8 cellular contexts compared by ENCODE assay signal in the genomic region with DNA sequence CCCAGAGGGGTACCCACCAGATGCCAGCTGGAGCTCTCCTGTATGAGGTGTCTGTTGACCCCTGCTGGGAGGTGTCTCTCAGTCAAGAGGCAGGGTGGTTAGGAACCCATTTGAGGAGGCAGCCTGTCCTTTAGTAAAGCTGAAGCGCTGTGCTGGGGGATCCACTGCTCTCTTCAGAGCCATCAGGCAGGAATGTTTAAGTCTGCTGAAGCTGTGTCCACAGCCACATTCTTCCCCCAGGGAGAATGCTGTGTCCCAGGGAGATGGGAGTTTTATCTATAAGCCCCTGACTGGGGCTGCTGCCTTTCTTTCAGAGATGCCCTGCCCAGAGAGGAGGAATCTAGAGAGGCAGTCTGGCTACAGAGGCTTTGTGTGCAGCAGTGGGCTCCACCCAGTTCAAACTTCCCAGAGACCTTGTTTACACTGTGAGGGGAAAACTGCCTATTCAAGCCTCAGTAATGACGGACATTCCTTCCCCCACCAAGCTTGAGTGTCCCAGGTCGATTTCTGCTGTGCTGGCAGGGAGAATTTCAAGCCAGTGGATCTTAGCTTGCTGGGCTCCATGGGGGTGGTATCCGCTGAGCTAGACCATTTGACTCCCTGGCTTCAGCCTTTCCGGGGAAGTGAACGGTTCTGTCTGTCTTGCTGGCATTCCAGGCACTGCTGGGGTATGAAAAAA.
DNase-seq lines count a peak whose midpoint lies in the region; ATAC-seq, FAIRE-seq and TF ChIP-seq lines count a peak whose summit lies in the region.
"Not testable (repeated sequence)": the region's sequence is repeated elsewhere in the genome, so short reads cannot be mapped to it uniquely, and the experiment has no call there.

No MANE protein-coding gene starts in this region.

- not testable (repeated sequence) for H3K36me3 Mint-ChIP-seq in Caco-2 (ENCODE audit: insufficient read depth, unreplicated experiment); astrocyte (ENCODE audit: low read depth, unreplicated experiment); endodermal cell (ENCODE audit: low read depth); neural progenitor cell
- peaks cover 20% of the 10 kb centered on the region for H3K36me3 Mint-ChIP-seq in progenitor cell of endocrine pancreas (ENCODE audit: insufficient read depth)

- not testable (repeated sequence) for BruUV-seq in Caco-2 (replicated peaks; lab: Mats Ljungman, UMichigan); HepG2 (replicated peaks; lab: Mats Ljungman, UMichigan)

- H3K27ac ChIP-seq in HUES48 (ENCODE audit: low read depth, low read length) (peak overlapping the region; percentile 35), endodermal cell (ENCODE audit: low read depth, low read length) (peak overlapping the region; percentile 58), HepG2 (ENCODE audit: extremely low read length, insufficient read depth, low read length) (peak overlapping the region; percentile 8), neural progenitor cell (peak overlapping the region; percentile 76)
- H3K27ac ChIP-seq in astrocyte (ENCODE audit: low read depth, low read length), result not testable (repeated sequence)

- WGBS in endodermal cell (ENCODE audit: insufficient coverage in 1 of 2, insufficient read length in 1 of 2), 2 experiments, result 77 to 84% methylated on average over 3 to 6 of the region's 6 CpGs
- 0% methylated on average over 2 of the region's 6 CpGs for WGBS in HepG2 (ENCODE audit: low lambda C conversion rate)

- intact Hi-C loops in Caco-2 (cut with micrococcal nuclease; ENCODE audit: unreplicated experiment); HepG2 (cut with micrococcal nuclease; ENCODE audit: unreplicated experiment): not testable (repeated sequence)

- not testable (repeated sequence) for H3K4me3 ChIP-seq in Caco-2 (ENCODE audit: low read depth, low read length); HUES48 (ENCODE audit: low read depth, low read length); astrocyte (ENCODE audit: insufficient read depth, low read depth, low read length); endodermal cell (ENCODE audit: low read length); neural progenitor cell
- peak overlapping the region; percentile 7 to 44 (median 40); a peak in 4 of 6 replicates for H3K4me3 ChIP-seq in HepG2 (replicated peaks in 1 of 3; ENCODE audit: insufficient read depth in 1 of 3, low read depth in 2 of 3, low read length in 3 of 3)

- peaks cover 23% of the 10 kb centered on the region for H3K9me3 Mint-ChIP-seq in Caco-2 (ENCODE audit: unreplicated experiment)
- H3K9me3 Mint-ChIP-seq in astrocyte (ENCODE audit: unreplicated experiment), result peaks cover 22% of the 10 kb centered on the region
- H3K9me3 Mint-ChIP-seq in endodermal cell, result peaks cover 40% of the 10 kb centered on the region
- peaks cover 17% of the 10 kb centered on the region for H3K9me3 Mint-ChIP-seq in neural progenitor cell
- H3K9me3 Mint-ChIP-seq in progenitor cell of endocrine pancreas (ENCODE audit: low read depth), result peaks cover 31% of the 10 kb centered on the region

- TF ChIP-seq POLR2A in HepG2 (IDR thresholded peaks at IDR 0.05; ENCODE audit: insufficient read depth in 1 of 2, low read depth in 2 of 2, low read length in 2 of 2), result not testable (repeated sequence)

- POLR2A ChIA-PET in Caco-2 (lab: Charles Lee) (interaction anchor here (0.6 kb wide), 1 partner anchor 424 kb away, joined by 3 read pairs; no protein-coding TSS in a partner anchor), HepG2 (lab: Yijun Ruan, JAX) (interaction anchor here (1.0 to 1.3 kb wide), 6 partner anchors 19 to 134 kb away, joined by 3 to 5 read pairs (median 4); partner anchors contain the start of genes LEPR and LEPROT)

- CTCF ChIA-PET in Caco-2 (lab: Charles Lee); HepG2 (lab: Yijun Ruan, JAX; ENCODE audit: low intra/inter-chr PET ratio, low total read pairs): not testable (repeated sequence)

- H3K27me3 ChIP-seq in Caco-2 (replicated peaks; ENCODE audit: control insufficient read depth, insufficient read depth, low read length); HUES48 (ENCODE audit: control insufficient read depth, insufficient read depth, low read length); astrocyte (ENCODE audit: insufficient read depth, low read length); endodermal cell (ENCODE audit: control insufficient read depth, insufficient read depth, low read length, poor library complexity, severe bottlenecking); HepG2 (ENCODE audit: control insufficient read depth in 1 of 2, insufficient read depth in 2 of 2, low read length in 2 of 2); neural progenitor cell: not testable (repeated sequence)

- H3K9me3 ChIP-seq in Caco-2; HUES48 (ENCODE audit: control insufficient read depth, insufficient read depth, low read length); astrocyte (ENCODE audit: insufficient read depth, low read depth, low read length); endodermal cell (ENCODE audit: control insufficient read depth, low read length); HepG2 (ENCODE audit: low read length); neural progenitor cell (ENCODE audit: low read depth): not testable (repeated sequence)

- H2AFZ ChIP-seq in astrocyte (ENCODE audit: low read depth, low read length), result not testable (repeated sequence)
- peak overlapping the region; percentile 3 for H2AFZ ChIP-seq in HepG2 (ENCODE audit: low read length)
- H2AFZ ChIP-seq in neural progenitor cell (replicated peaks), result peak overlapping the region; percentile 63

- not testable (repeated sequence) for H3K36me3 ChIP-seq in Caco-2 (ENCODE audit: control insufficient read depth, insufficient read depth, low read length); HUES48 (ENCODE audit: control insufficient read depth, insufficient read depth, low read length); astrocyte (ENCODE audit: insufficient read depth, low read length); endodermal cell (ENCODE audit: control insufficient read depth, insufficient read depth, low read length); HepG2 (replicated peaks in 1 of 2; ENCODE audit: control insufficient read depth in 1 of 2, insufficient read depth in 2 of 2, low read length in 2 of 2); neural progenitor cell

- not testable (repeated sequence) for H3K79me2 ChIP-seq in astrocyte (ENCODE audit: insufficient read depth, low read length); HepG2 (ENCODE audit: insufficient read depth, low read length); neural progenitor cell (ENCODE audit: low read depth)

- H3K4me3 Mint-ChIP-seq in Caco-2 (ENCODE audit: unreplicated experiment); astrocyte (ENCODE audit: unreplicated experiment); endodermal cell; neural progenitor cell; progenitor cell of endocrine pancreas (ENCODE audit: low read depth): not testable (repeated sequence)

- not testable (repeated sequence) for H3K4me2 ChIP-seq in astrocyte (ENCODE audit: low read length)
- H3K4me2 ChIP-seq in HepG2 (ENCODE audit: low read depth, low read length), result peak overlapping the region; percentile 82
- peak overlapping the region; percentile 52 for H3K4me2 ChIP-seq in neural progenitor cell

- H3K27ac Mint-ChIP-seq in Caco-2 (ENCODE audit: unreplicated experiment), result not testable (repeated sequence)
- H3K27ac Mint-ChIP-seq in astrocyte (ENCODE audit: unreplicated experiment) (peak overlapping the region; percentile 87), endodermal cell (peak overlapping the region; percentile 76), neural progenitor cell (peak overlapping the region; percentile 82), progenitor cell of endocrine pancreas (peak overlapping the region; percentile 76)

- not testable (repeated sequence) for FAIRE-seq in astrocyte (lab: Jason Lieb, UNC)
- peak; percentile 53 for FAIRE-seq in HepG2 (lab: Jason Lieb, UNC)

- not testable (repeated sequence) for H3K27me3 Mint-ChIP-seq in Caco-2 (ENCODE audit: insufficient read depth, unreplicated experiment); astrocyte (ENCODE audit: low read depth, unreplicated experiment); neural progenitor cell (ENCODE audit: insufficient read depth, low read depth); progenitor cell of endocrine pancreas
- H3K27me3 Mint-ChIP-seq in endodermal cell (ENCODE audit: insufficient read depth), result peaks cover 17% of the 10 kb centered on the region

- DNase-seq in Caco-2 (peak; percentile 5 to 42), NCI-H146 (lab: John Stamatoyannopoulos, UW) (peak; percentile 6), endodermal cell (peak; percentile 71), HepG2 (ENCODE audit: low spot score) (peak; percentile 65), neural progenitor cell (ENCODE audit: low spot score) (peak; percentile 54)
- DNase-seq in astrocyte (ENCODE audit: low read depth); progenitor cell of endocrine pancreas (ENCODE audit: low spot score, unreplicated experiment): not testable (repeated sequence)

- not testable (repeated sequence) for H3K4me1 ChIP-seq in Caco-2; HUES48 (ENCODE audit: control insufficient read depth, insufficient read depth, low read length); astrocyte (ENCODE audit: insufficient read depth, low read length); endodermal cell (ENCODE audit: control insufficient read depth, insufficient read depth, low read length)
- peaks cover 17% of the 10 kb centered on the region for H3K4me1 ChIP-seq in HepG2 (ENCODE audit: insufficient read depth, low read length)
- H3K4me1 ChIP-seq in neural progenitor cell, result peaks cover 12% of the 10 kb centered on the region

- not testable (repeated sequence) for TF ChIP-seq EP300 in HepG2 (IDR thresholded peaks at IDR 0.05; ENCODE audit: low read depth in 2 of 2, low read length in 2 of 2); HepG2 (CRISPR knock-in tag; IDR thresholded peaks at IDR 0.05; ENCODE audit: borderline replicate concordance)

- ATAC-seq in HepG2, result peak; percentile 98

- H3K9ac ChIP-seq in HUES48 (ENCODE audit: low read depth, low read length); astrocyte (ENCODE audit: low read length); endodermal cell (ENCODE audit: extremely low read depth, low read length, poor library complexity, severe bottlenecking); neural progenitor cell: not testable (repeated sequence)
- 0 out of 2 replicates have a peak overlapping the region, but pooled peaks have one; percentile 31 for H3K9ac ChIP-seq in HepG2 (ENCODE audit: insufficient read depth, low read depth, low read length)

- TF ChIP-seq RAD21 in HepG2 (CRISPR knock-in tag; IDR thresholded peaks at IDR 0.05), result not testable (repeated sequence)

- in situ Hi-C loops in HepG2 (cut with HindIII; ENCODE audit: extremely low pct_ligation_motif_present, low pct_unique_long_range_greater_than_20kb), result not testable (repeated sequence)

- H4K20me1 ChIP-seq in astrocyte (ENCODE audit: insufficient read depth, low read length); HepG2 (ENCODE audit: insufficient read depth, low read length); neural progenitor cell (ENCODE audit: low read depth): not testable (repeated sequence)

- not testable (repeated sequence) for TF ChIP-seq CTCF in Caco-2 (IDR thresholded peaks at IDR 0.05; ENCODE audit: insufficient read depth in 1 of 2, low read depth in 1 of 2, low read length in 1 of 2, severe bottlenecking in 1 of 2, unreplicated experiment in 1 of 2); astrocyte (IDR thresholded peaks at IDR 0.05; ENCODE audit: insufficient read depth, low read depth, low read length); endodermal cell (conservative IDR thresholded peaks at IDR 0.05); HepG2 (CRISPR knock-in tag; IDR thresholded peaks at IDR 0.05); neural progenitor cell (IDR thresholded peaks at IDR 0.05); progenitor cell of endocrine pancreas (IDR thresholded peaks at IDR 0.05; ENCODE audit: unreplicated experiment)

- peaks cover 13% of the 10 kb centered on the region for H3F3A ChIP-seq in neural progenitor cell (ENCODE audit: low read depth)

- not testable (repeated sequence) for H3K4me1 Mint-ChIP-seq in Caco-2 (ENCODE audit: low read depth, unreplicated experiment); astrocyte (ENCODE audit: low read depth, unreplicated experiment); progenitor cell of endocrine pancreas (ENCODE audit: low read depth)
- peaks cover 12% of the 10 kb centered on the region for H3K4me1 Mint-ChIP-seq in endodermal cell
- H3K4me1 Mint-ChIP-seq in neural progenitor cell, result peaks cover 17% of the 10 kb centered on the region
